ENCODE assay signal across 19 cellular contexts in genomic region chr7:120833551-120833950, GRCh38. TPM values are rescaled to one million over a fixed set of nuclear protein-coding genes. Genes with fewer than 3 reads are reported as not detected.
DNase-seq lines count a peak whose midpoint lies in the region; ATAC-seq and TF ChIP-seq lines count a peak whose summit lies in the region.
"Had no signal": no experiment of that assay in that cellular context is flagged by ENCODE, and none has a peak within 500 bp of the region (broad histone marks: within the 10 kb centered on the region; RNA-seq: fewer than 3 reads in every experiment).

No MANE protein-coding gene starts in this region.

- no TSS peak for BruUV-seq in OCI-LY7 (replicated peaks; lab: Mats Ljungman, UMichigan)

- POLR2A ChIA-PET in OCI-LY7 (lab: Charles Lee): interaction anchor here (0.7 kb wide), 1 partner anchor 159 kb away, joined by 3 read pairs; no protein-coding TSS in a partner anchor

- intact Hi-C loops in OCI-LY7 (cut with micrococcal nuclease; ENCODE audit: unreplicated experiment): no loop called here

- H4K20me1 ChIP-seq in OCI-LY7 (ENCODE audit: insufficient read depth, low read length): no peaks in the 10 kb centered on the region

- no peak for TF ChIP-seq CTCF in OCI-LY7 (conservative IDR thresholded peaks at IDR 0.05; ENCODE audit: low read length)

- CTCF ChIA-PET in OCI-LY7 (lab: Charles Lee; ENCODE audit: unreplicated experiment): no interaction called here

- peak; percentile 58 for DNase-seq in NCI-H345 (lab: John Stamatoyannopoulos, UW)
- no peak for DNase-seq in NCI-H345 treated with DMSO at 0.1 percent for 48 hours (lab: John Stamatoyannopoulos, UW; ENCODE audit: unreplicated experiment)
- DNase-seq in NCI-H2029 (lab: John Stamatoyannopoulos, UW): peak; percentile 82
- peak; percentile 69 for DNase-seq in SHP77 treated with DMSO at 0.1 percent for 48 hours (lab: John Stamatoyannopoulos, UW)
- DNase-seq in OCI-LY7 (ENCODE audit: low spot score): no peak
- DNase-seq in NOMO-1 (lab: John Stamatoyannopoulos, UW; ENCODE audit: unreplicated experiment in 2 of 2): no peak
- DNase-seq in NCI-H2171 treated with DMSO at 0.1 percent for 48 hours (lab: John Stamatoyannopoulos, UW): no peak
- DNase-seq: activated CD8-positive, alpha-beta T cell treated with anti-CD3 and anti-CD28 coated beads, Interleukin-2, amount 10 ng/mL, durations not matched to agents 7 days and 5 days; caudate nucleus; effector memory CD4-positive, alpha-beta T cell; GDM1; Kasumi-1; left ventricle myocardium inferior; NCI-H2227 treated with DMSO at 0.1 percent for 48 hours; spleen; stimulated activated naive CD4-positive, alpha-beta T cell; upper lobe of left lung had no signal

- no peaks in the 10 kb centered on the region for H3K4me1 ChIP-seq in OCI-LY7 (ENCODE audit: insufficient read depth, low read length, poor library complexity, severe bottlenecking)

- no peaks in the 10 kb centered on the region for H3K79me2 ChIP-seq in OCI-LY7 (ENCODE audit: insufficient read depth, low read depth, low read length)

- no peak overlapping the region for H3K27ac ChIP-seq in OCI-LY7 (ENCODE audit: low read depth, low read length, poor library complexity, severe bottlenecking)
- H3K27ac ChIP-seq: left ventricle myocardium inferior, RWPE1, spleen had no signal

- H3K9me3 ChIP-seq in OCI-LY7 (ENCODE audit: low read length): no peaks in the 10 kb centered on the region
- H3K9me3 ChIP-seq: upper lobe of left lung had no signal

- H3K36me3 ChIP-seq in OCI-LY7 (ENCODE audit: insufficient read depth, low read length): no peaks in the 10 kb centered on the region
- H3K36me3 ChIP-seq: spleen, upper lobe of left lung had no signal

- H3K4me3 ChIP-seq in OCI-LY7 (ENCODE audit: low read depth, low read length, poor library complexity, severe bottlenecking): no peak overlapping the region
- H3K4me3 ChIP-seq: left ventricle myocardium inferior, spleen, upper lobe of left lung had no signal

- no peak overlapping the region for H3K4me2 ChIP-seq in OCI-LY7 (ENCODE audit: low read length)

- no peak for ATAC-seq in GM18858 (IDR thresholded peaks at IDR 0.05; ENCODE audit: unreplicated experiment)
- ATAC-seq: activated CD8-positive, alpha-beta T cell treated with anti-CD3 and anti-CD28 coated beads, Interleukin-2, amount 10 ng/mL, durations not matched to agents 7 days and 5 days had no signal

- H3K9me2 ChIP-seq in OCI-LY7 (ENCODE audit: insufficient read depth, low read length): no peaks in the 10 kb centered on the region

- no peak overlapping the region for H2AFZ ChIP-seq in OCI-LY7 (ENCODE audit: low read length)

RNA-seq across cellular contexts. Expression of gene TSPAN12, which starts 24.4 kb away (rescaled TPM):
- total RNA-seq in OCI-LY7 (2014; rRNA removed; shearing (Covaris generic)): not detected in 2 replicates
- total RNA-seq in OCI-LY7 (2022): not detected in 2 replicates
- total RNA-seq: activated CD8-positive, alpha-beta T cell treated with anti-CD3 and anti-CD28 coated beads, Interleukin-2, amount 10 ng/mL, durations not matched to agents 7 days and 5 days had no signal

Comparison
In these comparisons a context has a peak if more than half of its experiments do, and no peak if none do; other contexts are left out.
1. DNase-seq: peak in NCI-H345 (single experiment), NCI-H2029 (single experiment) and SHP77 treated with DMSO at 0.1 percent for 48 hours (single experiment); none in NCI-H345 treated with DMSO at 0.1 percent for 48 hours (single experiment), OCI-LY7 (single experiment), NOMO-1 (0 of 2) and NCI-H2171 treated with DMSO at 0.1 percent for 48 hours (single experiment).